8 cellular contexts compared by ENCODE assay signal in the genomic region with DNA sequence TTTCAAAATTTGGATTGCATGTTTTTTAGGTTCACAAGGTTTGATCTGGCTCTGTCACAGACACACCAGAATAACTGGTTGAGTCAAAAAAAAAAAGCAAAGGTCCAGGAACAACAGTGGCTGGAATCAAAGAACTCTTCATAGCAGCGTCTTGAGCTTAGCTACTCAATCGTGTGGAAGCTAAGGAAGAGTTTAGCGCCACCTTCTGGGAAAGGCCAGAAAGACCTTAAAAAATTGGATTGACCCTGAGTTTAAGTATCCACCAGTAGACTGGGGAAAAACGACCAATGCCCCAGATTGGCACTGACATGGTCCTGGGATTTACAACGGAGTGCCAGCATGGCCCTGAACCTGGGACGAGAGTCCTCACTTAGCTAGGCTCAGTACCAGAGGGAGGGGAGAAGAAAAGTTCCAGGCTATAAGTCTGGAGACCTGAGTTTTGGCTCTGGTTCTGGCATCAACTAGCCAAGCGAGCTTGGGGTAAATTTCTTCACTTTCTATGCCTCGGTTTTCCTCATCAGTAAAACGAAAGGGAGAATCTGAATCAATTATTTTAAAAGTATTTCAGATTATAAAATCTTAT.
DNase-seq lines count a peak whose midpoint lies in the region; ATAC-seq and TF ChIP-seq lines count a peak whose summit lies in the region.

No MANE protein-coding gene starts in this region.

- no peaks in the 10 kb centered on the region for H4K20me1 ChIP-seq in SU-DHL-6 (ENCODE audit: low read depth, low read length)

- H3K36me3 ChIP-seq in SU-DHL-6 (ENCODE audit: low read length) (peaks cover 6% of the 10 kb centered on the region; the same call in 1 of the 2 replicates), parathyroid adenoma (ENCODE audit: control insufficient read depth, insufficient read depth, low read length) (no peaks in the 10 kb centered on the region)

- no peak overlapping the region for H2AFZ ChIP-seq in SU-DHL-6 (ENCODE audit: low read depth, low read length, severe bottlenecking)
- no peak overlapping the region for H2AFZ ChIP-seq in parathyroid adenoma

- H3K4me1 ChIP-seq in foreskin keratinocyte (peaks cover 15% of the 10 kb centered on the region), parathyroid adenoma (peaks cover 21% of the 10 kb centered on the region)

- DNase-seq in COLO668 (lab: John Stamatoyannopoulos, UW; ENCODE audit: unreplicated experiment) (peak; percentile 51), NCI-H146 (lab: John Stamatoyannopoulos, UW) (peak; percentile 68), foreskin keratinocyte (peak in 1 of 2 donors; percentile 48)

- no peaks in the 10 kb centered on the region for H3K79me2 ChIP-seq in SU-DHL-6 (ENCODE audit: insufficient read depth, low read length)
- H3K79me2 ChIP-seq in parathyroid adenoma, result no peaks in the 10 kb centered on the region

- H3K27me3 ChIP-seq in SU-DHL-6 (ENCODE audit: low read length) (no peaks in the 10 kb centered on the region), foreskin keratinocyte (no peaks in the 10 kb centered on the region), parathyroid adenoma (ENCODE audit: control insufficient read depth, insufficient read depth, low read length) (no peaks in the 10 kb centered on the region)

- peak; percentile 65 for TF ChIP-seq CTCF in SU-DHL-6 (IDR thresholded peaks at IDR 0.05; ENCODE audit: insufficient read depth, low read length, poor library complexity, severe bottlenecking)
- peak; percentile 80 for TF ChIP-seq CTCF in foreskin keratinocyte (conservative IDR thresholded peaks at IDR 0.05)
- peak; percentile 73 for TF ChIP-seq CTCF in parathyroid adenoma (IDR thresholded peaks at IDR 0.05)

- ATAC-seq in GM19351 (IDR thresholded peaks at IDR 0.05; ENCODE audit: unreplicated experiment) (peak; percentile 67), foreskin keratinocyte (peak; percentile 68), GM18861 (IDR thresholded peaks at IDR 0.05; ENCODE audit: unreplicated experiment) (no peak), HG02852 (IDR thresholded peaks at IDR 0.05; ENCODE audit: unreplicated experiment) (no peak)

- H3K27ac ChIP-seq in SU-DHL-6 (ENCODE audit: low read depth, low read length) (no peak overlapping the region), foreskin keratinocyte (no peak overlapping the region), parathyroid adenoma (no peak overlapping the region)

- no peak overlapping the region for H3K9ac ChIP-seq in SU-DHL-6 (ENCODE audit: low read length)
- H3K9ac ChIP-seq in parathyroid adenoma, result no peak overlapping the region

- no peaks in the 10 kb centered on the region for H3F3A ChIP-seq in SU-DHL-6 (ENCODE audit: insufficient read depth)

- H3K9me3 ChIP-seq in SU-DHL-6 (ENCODE audit: insufficient read depth, low read length) (no peaks in the 10 kb centered on the region), parathyroid adenoma (ENCODE audit: control insufficient read depth, low read length) (no peaks in the 10 kb centered on the region)

- no peaks in the 10 kb centered on the region for H3K9me2 ChIP-seq in SU-DHL-6 (replicated peaks; ENCODE audit: insufficient read depth, low read length)

- H3K4me2 ChIP-seq in SU-DHL-6 (ENCODE audit: low read depth, low read length, poor library complexity, severe bottlenecking) (no peak overlapping the region), parathyroid adenoma (ENCODE audit: low read length) (no peak overlapping the region)

- H3K4me3 ChIP-seq in SU-DHL-6 (ENCODE audit: insufficient read depth, low read length, poor library complexity, severe bottlenecking), result no peak overlapping the region
- H3K4me3 ChIP-seq in parathyroid adenoma (ENCODE audit: low read depth, low read length), result no peak overlapping the region

Comparison
In these comparisons a context has a peak if more than half of its experiments do, and no peak if none do; other contexts are left out.
1. ATAC-seq: peak in GM19351 (single experiment) and foreskin keratinocyte (single experiment); none in GM18861 (single experiment) and HG02852 (single experiment).
2. Peak in every context shown above with its lines, with median percentiles within 50 percentile points of each other: CTCF ChIP-seq.